ENCODE assay signal across 28 cellular contexts in genomic region chr5:9947944-9948343, GRCh38.
"Had no signal": no experiment of that assay in that cellular context is flagged by ENCODE, and none has a peak within 500 bp of the region (broad histone marks: within the 10 kb centered on the region; RNA-seq: fewer than 3 reads in every experiment).

No MANE protein-coding gene starts in this region.

- ATAC-seq: effector memory CD8-positive, alpha-beta T cell; gastrocnemius medialis; mucosa of descending colon; stimulated activated memory B cell treated with anti-CD40 and anti-IgM and Interleukin-4, amounts not matched to agents 10 μg/mL and 1 μg/mL and 100 μg/mL, for 72 hours had no signal

- H3K4me3 Mint-ChIP-seq: activated CD4-positive, alpha-beta memory T cell treated with anti-CD3 and anti-CD28 coated beads for 36 hours; activated naive CD8-positive, alpha-beta T cell treated with anti-CD3 and anti-CD28 coated beads for 36 hours; central memory CD8-positive, alpha-beta T cell; effector memory CD8-positive, alpha-beta T cell; memory B cell; neural crest cell; stimulated activated memory B cell treated with anti-CD40 and anti-IgM and Interleukin-4, amounts not matched to agents 10 μg/mL and 1 μg/mL and 100 μg/mL, for 72 hours; WTC11 had no signal

- H3K4me1 Mint-ChIP-seq: activated naive CD8-positive, alpha-beta T cell treated with anti-CD3 and anti-CD28 coated beads for 36 hours; central memory CD8-positive, alpha-beta T cell; memory B cell; stimulated activated memory B cell treated with anti-CD40 and anti-IgM and Interleukin-4, amounts not matched to agents 10 μg/mL and 1 μg/mL and 100 μg/mL, for 72 hours had no signal

- FAIRE-seq: endothelial cell of umbilical vein had no signal

- H3K27ac Mint-ChIP-seq: activated CD4-positive, alpha-beta memory T cell treated with anti-CD3 and anti-CD28 coated beads for 36 hours; activated naive CD8-positive, alpha-beta T cell treated with anti-CD3 and anti-CD28 coated beads for 36 hours; effector memory CD8-positive, alpha-beta T cell; memory B cell; stimulated activated memory B cell treated with anti-CD40 and anti-IgM and Interleukin-4, amounts not matched to agents 10 μg/mL and 1 μg/mL and 100 μg/mL, for 72 hours; WTC11 had no signal

- H3K9me3 Mint-ChIP-seq: activated CD4-positive, alpha-beta memory T cell treated with anti-CD3 and anti-CD28 coated beads for 36 hours; activated naive CD8-positive, alpha-beta T cell treated with anti-CD3 and anti-CD28 coated beads for 36 hours; neural crest cell; stimulated activated memory B cell treated with anti-CD40 and anti-IgM and Interleukin-4, amounts not matched to agents 10 μg/mL and 1 μg/mL and 100 μg/mL, for 72 hours had no signal

- DNase-seq: activated CD4-positive, alpha-beta memory T cell treated with anti-CD3 and anti-CD28 coated beads for 36 hours; activated CD4-positive, alpha-beta T cell treated with anti-CD3 and anti-CD28 coated beads for 48 hours; activated naive CD4-positive, alpha-beta T cell treated with Interleukin-2 at 50 U/mL for 16 hours; activated naive CD8-positive, alpha-beta T cell treated with anti-CD3 and anti-CD28 coated beads for 36 hours; activated T-cell treated with anti-CD3 and anti-CD28 coated beads, Interleukin-2, amount 50 U/mL, for 48 hours; amniotic stem cell; colonic mucosa; dorsolateral prefrontal cortex; effector memory CD8-positive, alpha-beta T cell; gastrocnemius medialis; head of caudate nucleus; hypothalamus; mucosa of descending colon; posterior cingulate gyrus; sigmoid colon; stimulated activated CD4-positive, alpha-beta T cell treated with anti-CD3 and anti-CD28 coated beads, Interleukin-15, amount 100 ng/mL, for 24 hours; stomach; T-helper 9 cell; transverse colon had no signal

- H3K36me3 Mint-ChIP-seq: activated CD4-positive, alpha-beta memory T cell treated with anti-CD3 and anti-CD28 coated beads for 36 hours; activated naive CD8-positive, alpha-beta T cell treated with anti-CD3 and anti-CD28 coated beads for 36 hours; memory B cell; stimulated activated memory B cell treated with anti-CD40 and anti-IgM and Interleukin-4, amounts not matched to agents 10 μg/mL and 1 μg/mL and 100 μg/mL, for 72 hours; WTC11 had no signal

- H3K4me3 ChIP-seq: breast epithelium, colonic mucosa, dorsolateral prefrontal cortex, gastrocnemius medialis, mucosa of descending colon, sigmoid colon, smooth muscle cell, stomach, suprapubic skin, transverse colon had no signal

- H3K27me3 Mint-ChIP-seq: activated naive CD8-positive, alpha-beta T cell treated with anti-CD3 and anti-CD28 coated beads for 36 hours; central memory CD8-positive, alpha-beta T cell; stimulated activated memory B cell treated with anti-CD40 and anti-IgM and Interleukin-4, amounts not matched to agents 10 μg/mL and 1 μg/mL and 100 μg/mL, for 72 hours had no signal
